ENCODE assay signal across 7 cellular contexts in the genomic region with DNA sequence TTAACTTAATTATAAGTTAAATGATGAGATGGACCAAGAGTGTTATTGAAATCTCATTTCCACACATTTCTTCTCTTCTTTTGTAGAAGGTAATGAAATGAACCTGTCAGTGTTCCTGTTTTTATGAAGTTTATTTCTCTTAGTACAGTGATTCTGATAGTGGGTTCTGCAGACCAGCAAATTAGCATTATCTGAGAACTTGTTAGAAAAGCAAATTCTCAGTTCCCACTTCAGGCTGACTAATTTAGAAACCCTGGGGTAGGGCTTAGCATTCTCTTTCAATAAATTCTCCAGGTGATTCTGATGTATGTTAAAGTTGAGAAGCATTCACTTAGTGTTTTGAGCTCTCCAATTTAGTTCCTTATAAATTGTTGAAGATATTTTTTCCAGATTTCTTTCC. TPM values are rescaled to one million over a fixed set of nuclear protein-coding genes. Genes with fewer than 3 reads are reported as not detected.
DNase-seq lines count a peak whose midpoint lies in the region; ATAC-seq, FAIRE-seq and TF ChIP-seq lines count a peak whose summit lies in the region.
"Not testable (repeated sequence)": the region's sequence is repeated elsewhere in the genome, so short reads cannot be mapped to it uniquely, and the experiment has no call there.

No MANE protein-coding gene starts in this region.

- not testable (repeated sequence) for H3K27ac ChIP-seq in astrocyte (ENCODE audit: low read depth, low read length)

- H3K36me3 ChIP-seq in astrocyte (ENCODE audit: insufficient read depth, low read length) = not testable (repeated sequence)

- ATAC-seq in GM18517 (IDR thresholded peaks at IDR 0.05; ENCODE audit: unreplicated experiment) (peak; percentile 76), GM21619 (IDR thresholded peaks at IDR 0.05; ENCODE audit: unreplicated experiment) (peak; percentile 95), HG02840 (IDR thresholded peaks at IDR 0.05; ENCODE audit: low FRiP score, unreplicated experiment) (peak; percentile 86), HG03159 (IDR thresholded peaks at IDR 0.05; ENCODE audit: unreplicated experiment) (peak; percentile 58), HG03565 (IDR thresholded peaks at IDR 0.05; ENCODE audit: unreplicated experiment) (peak; percentile 88)

- not testable (repeated sequence) for H3K4me2 ChIP-seq in astrocyte (ENCODE audit: low read length)

- not testable (repeated sequence) for H3K27me3 Mint-ChIP-seq in astrocyte (ENCODE audit: low read depth, unreplicated experiment)

- not testable (repeated sequence) for DNase-seq in GM19239 (ENCODE audit: insufficient read length, low spot score); astrocyte (ENCODE audit: low read depth)

- not testable (repeated sequence) for H3K9me3 ChIP-seq in astrocyte (ENCODE audit: insufficient read depth, low read depth, low read length)

- H3K36me3 Mint-ChIP-seq in astrocyte (ENCODE audit: low read depth, unreplicated experiment) = not testable (repeated sequence)

- not testable (repeated sequence) for H3K4me1 ChIP-seq in astrocyte (ENCODE audit: insufficient read depth, low read length)

- H3K27ac Mint-ChIP-seq in astrocyte (ENCODE audit: unreplicated experiment) = not testable (repeated sequence)

- H4K20me1 ChIP-seq in astrocyte (ENCODE audit: insufficient read depth, low read length) = not testable (repeated sequence)

- not testable (repeated sequence) for H3K27me3 ChIP-seq in astrocyte (ENCODE audit: insufficient read depth, low read length)

- FAIRE-seq in GM19239 (lab: Jason Lieb, UNC) = peak; percentile 97
- peak; percentile 88 for FAIRE-seq in astrocyte (lab: Jason Lieb, UNC)

- not testable (repeated sequence) for H3K4me3 ChIP-seq in astrocyte (ENCODE audit: insufficient read depth, low read depth, low read length)

- not testable (repeated sequence) for H3K79me2 ChIP-seq in astrocyte (ENCODE audit: insufficient read depth, low read length)

- H3K9ac ChIP-seq in astrocyte (ENCODE audit: low read length) = not testable (repeated sequence)

- not testable (repeated sequence) for H3K9me3 Mint-ChIP-seq in astrocyte (ENCODE audit: unreplicated experiment)

- not testable (repeated sequence) for H3K4me3 Mint-ChIP-seq in astrocyte (ENCODE audit: unreplicated experiment)

- not testable (repeated sequence) for H2AFZ ChIP-seq in astrocyte (ENCODE audit: low read depth, low read length)

- H3K4me1 Mint-ChIP-seq in astrocyte (ENCODE audit: low read depth, unreplicated experiment) = not testable (repeated sequence)

- TF ChIP-seq CTCF in astrocyte (IDR thresholded peaks at IDR 0.05; ENCODE audit: insufficient read depth, low read depth, low read length) = not testable (repeated sequence)

RNA-seq across cellular contexts. Expression of a gene that starts 12.7 kb away (rescaled TPM):
- total RNA-seq in astrocyte = 83.4 and 86.2 TPM in 2 replicates

RNA-seq across cellular contexts. Expression of a gene that starts 23.6 kb away (rescaled TPM):
- total RNA-seq in astrocyte = 11.0 and 11.6 TPM in 2 replicates
